ENCODE assay signal across 10 cellular contexts in genomic region chr5:17224858-17225436, GRCh38. TPM values are rescaled to one million over a fixed set of nuclear protein-coding genes. Genes with fewer than 3 reads are reported as not detected.
A peak's percentile ranks its signal among the peaks of the same experiment; 100 is the strongest.
DNase-seq lines count a peak whose midpoint lies in the region; ATAC-seq, FAIRE-seq and TF ChIP-seq lines count a peak whose summit lies in the region.
"Had no signal": no experiment of that assay in that cellular context is flagged by ENCODE, and none has a peak within 500 bp of the region (broad histone marks: within the 10 kb centered on the region; RNA-seq: fewer than 3 reads in every experiment).

No MANE protein-coding gene starts in this region.

- H3K27me3 ChIP-seq in Karpas-422 (ENCODE audit: low read length) = no peaks in the 10 kb centered on the region
- no peaks in the 10 kb centered on the region for H3K27me3 ChIP-seq in transverse colon

- no peaks in the 10 kb centered on the region for H3K9me2 ChIP-seq in Karpas-422 (replicated peaks; ENCODE audit: insufficient read depth, low read length)

- no peaks in the 10 kb centered on the region for H3K27me3 Mint-ChIP-seq in mesothelial cell of epicardium (ENCODE audit: low read depth)

- intact Hi-C loops in transverse colon (cut with DNase I; ENCODE audit: low total_unique reads) = no loop called here
- intact Hi-C loops in cardiac septum (cut with DNase I) = no loop called here

- H3K36me3 Mint-ChIP-seq in mesothelial cell of epicardium = peaks cover 16% of the 10 kb centered on the region
- H3K36me3 Mint-ChIP-seq: activated CD4-positive, alpha-beta memory T cell treated with anti-CD3 and anti-CD28 coated beads for 36 hours had no signal

- no peak for TF ChIP-seq EP300 in transverse colon (IDR thresholded peaks at IDR 0.05; ENCODE audit: low read depth)

- no peaks in the 10 kb centered on the region for H3K9me3 Mint-ChIP-seq in mesothelial cell of epicardium
- H3K9me3 Mint-ChIP-seq: activated CD4-positive, alpha-beta memory T cell treated with anti-CD3 and anti-CD28 coated beads for 36 hours had no signal

- H3K9ac ChIP-seq in Karpas-422 (ENCODE audit: low read length) = peak overlapping the region; percentile 27; the same call in 1 of the 2 replicates

- peak overlapping the region; percentile 59 for H3K4me2 ChIP-seq in Karpas-422 (ENCODE audit: low read depth, low read length, poor library complexity, severe bottlenecking)

- no peak for DNase-seq in H54 (ENCODE audit: insufficient read length, low spot score)
- peak; percentile 66 for DNase-seq in Karpas-422
- DNase-seq in mesothelial cell of epicardium (ENCODE audit: low spot score in 2 of 2, unreplicated experiment in 2 of 2) = no peak
- DNase-seq in retina = no peak
- DNase-seq in putamen (ENCODE audit: low spot score) = no peak
- no peak for DNase-seq in transverse colon
- no peak for DNase-seq in cardiac septum (ENCODE audit: low spot score)
- DNase-seq: activated CD4-positive, alpha-beta memory T cell treated with anti-CD3 and anti-CD28 coated beads for 36 hours had no signal

- H3K79me2 ChIP-seq in Karpas-422 (ENCODE audit: low read length) = peaks cover 73% of the 10 kb centered on the region

- H3K27ac ChIP-seq in Karpas-422 (ENCODE audit: low read length) = peak overlapping the region; percentile 33
- no peak overlapping the region for H3K27ac ChIP-seq in transverse colon
- H3K27ac ChIP-seq: HL-60 had no signal

- 76 to 77% methylated on average over 10 of the region's 10 CpGs for WGBS in transverse colon (ENCODE audit: low coverage in 1 of 2), 2 donors

- peaks cover 16% of the 10 kb centered on the region for H4K20me1 ChIP-seq in Karpas-422 (ENCODE audit: insufficient read depth, low read depth, low read length)

- FAIRE-seq in H54 (lab: Jason Lieb, UNC) = peak; percentile 30

- in situ Hi-C loops in transverse colon (cut with MboI; ENCODE audit: low pct_ligation_motif_present in 1 of 4, low pct_unique_long_range_greater_than_20kb in 1 of 4, low sequenced_read_pairs in 3 of 4) = loop anchor here in 1 of 4 donors (10.0 kb wide), 1 partner anchor 1060 kb away; no protein-coding TSS in a partner anchor

- TF ChIP-seq POLR2A in GM18505 (IDR thresholded peaks at IDR 0.05; ENCODE audit: borderline replicate concordance, extremely low read depth, insufficient read depth, insufficient read length) (no peak), H54 (IDR thresholded peaks at IDR 0.05; ENCODE audit: low read depth, low read length) (no peak), transverse colon (IDR thresholded peaks at IDR 0.05) (no peak)

- no peaks in the 10 kb centered on the region for H3K9me3 ChIP-seq in Karpas-422 (ENCODE audit: low read length)
- H3K9me3 ChIP-seq in transverse colon = no peaks in the 10 kb centered on the region

- H3K36me3 ChIP-seq in Karpas-422 (ENCODE audit: insufficient read depth, low read length) (0 out of 2 replicates have a peak, but pooled peaks cover 5% of the 10 kb centered on the region), transverse colon (no peaks in the 10 kb centered on the region)

- H3K4me3 ChIP-seq in Karpas-422 (ENCODE audit: low read length) (peak overlapping the region; percentile 31; the same call in 1 of the 2 replicates), transverse colon (no peak overlapping the region)

- peaks cover 64% of the 10 kb centered on the region for H3K4me1 ChIP-seq in Karpas-422 (ENCODE audit: low read length)
- H3K4me1 ChIP-seq in transverse colon = no peaks in the 10 kb centered on the region

- no peak overlapping the region for H2AFZ ChIP-seq in Karpas-422 (ENCODE audit: low read length)

- ATAC-seq in GM18505 (IDR thresholded peaks at IDR 0.05; ENCODE audit: unreplicated experiment) = peak; percentile 51

- H3K4me1 Mint-ChIP-seq in mesothelial cell of epicardium = peaks cover 70% of the 10 kb centered on the region

- TF ChIP-seq CTCF in mesothelial cell of epicardium (IDR thresholded peaks at IDR 0.05; ENCODE audit: unreplicated experiment) (no peak), transverse colon (IDR thresholded peaks at IDR 0.05) (no peak)

- no peak overlapping the region for H3K4me3 Mint-ChIP-seq in mesothelial cell of epicardium
- H3K4me3 Mint-ChIP-seq: activated CD4-positive, alpha-beta memory T cell treated with anti-CD3 and anti-CD28 coated beads for 36 hours had no signal

- H3K27ac Mint-ChIP-seq in mesothelial cell of epicardium = peak overlapping the region; percentile 78
- H3K27ac Mint-ChIP-seq: activated CD4-positive, alpha-beta memory T cell treated with anti-CD3 and anti-CD28 coated beads for 36 hours had no signal

RNA-seq across cellular contexts. Expression of gene BASP1, which starts 7.5 kb away (rescaled TPM):
- total RNA-seq in Karpas-422 (2014; rRNA removed; shearing (Covaris generic); ENCODE audit: low replicate concordance) = 25.8 and 34.6 TPM in 2 replicates
- total RNA-seq in mesothelial cell of epicardium (137 to 144 TPM (median 140 TPM) in 3 replicates), transverse colon (10 to 100 TPM in 2 of 4 donors, 1 to 10 TPM in 2; 1.5 to 36.4 (median 9.2) TPM), cardiac septum (3.9 TPM)
